In the genomic region with DNA sequence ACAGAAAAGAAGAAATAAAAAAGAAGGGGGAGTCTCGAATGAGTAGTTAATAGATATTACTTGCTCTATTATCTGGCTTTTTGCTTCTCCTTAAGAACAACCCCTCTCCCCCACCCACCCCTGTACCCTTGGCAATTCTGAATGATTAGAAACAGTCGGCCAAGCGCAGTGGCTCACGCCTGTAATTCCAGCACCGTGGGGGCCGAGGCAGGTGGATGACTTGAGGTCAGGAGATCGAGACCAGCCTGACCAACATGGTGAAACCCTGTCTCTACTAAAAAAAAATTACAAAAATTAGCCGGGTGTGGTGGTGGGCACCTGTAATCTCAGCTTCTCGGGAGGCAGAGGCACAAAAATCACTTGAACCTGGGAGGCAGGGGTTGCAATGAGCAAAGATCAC, we compare ENCODE assay signal across 11 cellular contexts.
"Had no signal": no experiment of that assay in that cellular context is flagged by ENCODE, and none has a peak within 500 bp of the region (broad histone marks: within the 10 kb centered on the region; RNA-seq: fewer than 3 reads in every experiment).

No MANE protein-coding gene starts in this region.

- H3K36me3 ChIP-seq: ascending aorta, cardiac muscle cell, lower lobe of right lung had no signal

- DNase-seq: activated gamma-delta T cell treated with Interleukin-2 at 50 U/mL for 16 hours; activated T-cell treated with anti-CD3 and anti-CD28 coated beads, Interleukin-2, amount 50 U/mL, for 24 hours; effector CD4-positive, alpha-beta T cell; immature natural killer cell; lower lobe of right lung; stimulated activated CD4-positive, alpha-beta T cell treated with anti-CD3 and anti-CD28 coated beads, Interleukin-4, amount 100 ng/mL, for 24 hours had no signal

- H3K4me3 ChIP-seq: ascending aorta, cardiac muscle cell, lower lobe of right lung had no signal

- H3K27me3 ChIP-seq: ascending aorta, cardiac muscle cell had no signal

- H3K27me3 Mint-ChIP-seq: activated T-cell treated with anti-CD3 and anti-CD28 coated beads, Interleukin-2, amount 50 U/mL, for 24 hours; stimulated activated naive CD8-positive, alpha-beta T cell treated with anti-CD3 and anti-CD28 coated beads, Interleukin-15, Interleukin-2, amounts not matched to agents 100 ng/mL and 50 ng/mL, for 24 hours had no signal

- H3K9me3 Mint-ChIP-seq: activated T-cell treated with anti-CD3 and anti-CD28 coated beads, Interleukin-2, amount 50 U/mL, for 24 hours; immature natural killer cell; nephron; stimulated activated naive CD8-positive, alpha-beta T cell treated with anti-CD3 and anti-CD28 coated beads, Interleukin-15, Interleukin-2, amounts not matched to agents 100 ng/mL and 50 ng/mL, for 24 hours had no signal

- H3K27ac Mint-ChIP-seq: activated T-cell treated with anti-CD3 and anti-CD28 coated beads, Interleukin-2, amount 50 U/mL, for 24 hours; stimulated activated naive CD8-positive, alpha-beta T cell treated with anti-CD3 and anti-CD28 coated beads, Interleukin-15, Interleukin-2, amounts not matched to agents 100 ng/mL and 50 ng/mL, for 24 hours had no signal

- H3K9me3 ChIP-seq: ascending aorta, lower lobe of right lung had no signal

- ATAC-seq: activated CD4-positive, CD25-positive, alpha-beta regulatory T cell treated with anti-CD3 and anti-CD28 coated beads, Interleukin-2, amount 50 U/mL, for 24 hours had no signal

- H3K4me3 Mint-ChIP-seq: activated T-cell treated with anti-CD3 and anti-CD28 coated beads, Interleukin-2, amount 50 U/mL, for 24 hours; immature natural killer cell; nephron; stimulated activated naive CD8-positive, alpha-beta T cell treated with anti-CD3 and anti-CD28 coated beads, Interleukin-15, Interleukin-2, amounts not matched to agents 100 ng/mL and 50 ng/mL, for 24 hours had no signal

- H3K36me3 Mint-ChIP-seq: immature natural killer cell had no signal
